Comparison of ENCODE assay signal across 1 cellular context in the genomic region with DNA sequence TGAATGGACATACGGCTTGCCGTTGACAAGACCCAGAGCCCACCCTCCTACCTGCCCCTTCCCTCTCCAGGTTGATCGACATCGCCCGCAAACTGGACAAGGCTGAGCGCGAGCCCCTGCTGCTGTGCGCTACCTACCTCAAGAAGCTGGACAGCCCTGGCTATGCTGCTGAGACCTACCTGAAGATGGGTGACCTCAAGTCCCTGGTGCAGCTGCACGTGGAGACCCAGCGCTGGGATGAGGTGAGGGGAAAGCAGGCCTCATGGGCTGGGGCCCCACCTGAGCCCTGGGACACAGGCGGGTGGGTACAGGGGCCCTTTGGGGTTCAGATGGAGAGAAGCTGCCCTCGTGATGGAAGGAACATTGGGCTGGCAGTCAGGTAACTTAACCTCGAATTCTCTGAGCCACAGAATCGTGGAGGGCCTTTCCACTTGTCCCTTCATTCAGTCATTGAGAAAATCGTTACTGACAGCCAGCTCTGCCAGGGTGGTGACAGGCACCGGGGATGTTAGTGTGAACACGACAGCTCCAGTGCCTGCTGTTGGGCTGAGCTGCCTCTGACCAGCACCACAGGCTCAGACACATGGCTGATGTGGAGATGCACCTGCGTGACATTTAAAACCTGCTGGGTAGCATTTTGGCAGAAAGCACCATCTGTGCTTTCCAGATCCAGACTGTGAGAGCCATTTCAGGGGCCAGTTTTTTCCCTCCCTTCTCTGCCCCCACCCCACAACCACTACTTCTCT.
TF ChIP-seq lines count a peak whose summit lies in the region.

No MANE protein-coding gene starts in this region.

TF ChIP-seq in WTC11, 78 proteins besides CTCF, POLR2A, EP300 and RAD21 (continued from another document):
- TF ChIP-seq SP1 (CRISPR knock-in tag; conservative IDR thresholded peaks at IDR 0.05) (no peak), ZNF423 (CRISPR knock-in tag; IDR thresholded peaks at IDR 0.05) (no peak), GTF2I (CRISPR knock-in tag; conservative IDR thresholded peaks at IDR 0.05) (no peak)
- TF ChIP-seq, protein P1, sequence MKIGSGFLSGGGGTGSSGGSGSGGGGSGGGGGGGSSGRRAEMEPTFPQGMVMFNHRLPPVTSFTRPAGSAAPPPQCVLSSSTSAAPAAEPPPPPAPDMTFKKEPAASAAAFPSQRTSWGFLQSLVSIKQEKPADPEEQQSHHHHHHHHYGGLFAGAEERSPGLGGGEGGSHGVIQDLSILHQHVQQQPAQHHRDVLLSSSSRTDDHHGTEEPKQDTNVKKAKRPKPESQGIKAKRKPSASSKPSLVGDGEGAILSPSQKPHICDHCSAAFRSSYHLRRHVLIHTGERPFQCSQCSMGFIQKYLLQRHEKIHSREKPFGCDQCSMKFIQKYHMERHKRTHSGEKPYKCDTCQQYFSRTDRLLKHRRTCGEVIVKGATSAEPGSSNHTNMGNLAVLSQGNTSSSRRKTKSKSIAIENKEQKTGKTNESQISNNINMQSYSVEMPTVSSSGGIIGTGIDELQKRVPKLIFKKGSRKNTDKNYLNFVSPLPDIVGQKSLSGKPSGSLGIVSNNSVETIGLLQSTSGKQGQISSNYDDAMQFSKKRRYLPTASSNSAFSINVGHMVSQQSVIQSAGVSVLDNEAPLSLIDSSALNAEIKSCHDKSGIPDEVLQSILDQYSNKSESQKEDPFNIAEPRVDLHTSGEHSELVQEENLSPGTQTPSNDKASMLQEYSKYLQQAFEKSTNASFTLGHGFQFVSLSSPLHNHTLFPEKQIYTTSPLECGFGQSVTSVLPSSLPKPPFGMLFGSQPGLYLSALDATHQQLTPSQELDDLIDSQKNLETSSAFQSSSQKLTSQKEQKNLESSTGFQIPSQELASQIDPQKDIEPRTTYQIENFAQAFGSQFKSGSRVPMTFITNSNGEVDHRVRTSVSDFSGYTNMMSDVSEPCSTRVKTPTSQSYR (CRISPR knock-in tag; IDR thresholded peaks at IDR 0.05): no peak
